ENCODE assay signal across 22 cellular contexts in the genomic region with DNA sequence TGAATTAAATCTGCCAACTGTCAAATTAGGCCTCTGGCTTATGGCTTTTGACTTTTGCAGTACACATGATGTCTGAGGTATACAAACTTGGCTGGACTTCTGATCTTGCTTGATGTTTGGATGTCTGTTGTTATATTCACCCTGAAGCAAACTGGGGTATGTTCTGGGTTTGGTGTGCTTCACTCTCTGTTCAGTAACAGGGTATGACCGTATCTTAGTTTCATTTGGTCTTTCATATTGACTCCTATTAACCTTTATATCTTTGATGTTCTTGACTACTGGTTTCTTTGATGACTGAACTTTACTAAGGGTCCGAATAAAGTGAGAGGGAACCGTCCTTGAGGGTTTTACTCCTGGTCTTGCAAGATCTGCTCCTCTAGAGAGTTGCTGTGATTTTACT. TPM values are rescaled to one million over a fixed set of nuclear protein-coding genes. Genes with fewer than 3 reads are reported as not detected.
DNase-seq lines count a peak whose midpoint lies in the region; ATAC-seq, FAIRE-seq and TF ChIP-seq lines count a peak whose summit lies in the region.
"Had no signal": no experiment of that assay in that cellular context is flagged by ENCODE, and none has a peak within 500 bp of the region (broad histone marks: within the 10 kb centered on the region; RNA-seq: fewer than 3 reads in every experiment).

No MANE protein-coding gene starts in this region.

- H3K27ac ChIP-seq in Panc1 (ENCODE audit: low read length) (no peak overlapping the region), keratinocyte (ENCODE audit: control insufficient read depth, insufficient read depth, low read length) (no peak overlapping the region), urinary bladder (ENCODE audit: low read depth) (peak overlapping the region; percentile 28), left ventricle myocardium inferior (replicated peaks) (no peak overlapping the region)
- H3K27ac ChIP-seq: 22Rv1, Peyer's patch had no signal

- CTCF ChIA-PET in Panc1 (lab: Charles Lee) = no interaction called here

- no peak for ATAC-seq in Panc1

- H3K9me1 ChIP-seq in keratinocyte (ENCODE audit: control insufficient read depth, extremely low read depth, insufficient read depth, low read length) = no peaks in the 10 kb centered on the region

- DNase-seq in T-helper 2 cell treated with Interferon-gamma antibody and Interleukin-4, amounts not matched to agents 5 μg/mL and 100 μg/mL, for 36 hours (ENCODE audit: low spot score) = no peak
- DNase-seq in T-helper 2 cell = no peak
- no peak for DNase-seq in Panc1 (ENCODE audit: low read depth, low spot score)
- no peak for DNase-seq in keratinocyte (ENCODE audit: low read depth, low spot score)
- DNase-seq in kidney tubule cell (ENCODE audit: low spot score) = no peak
- DNase-seq in left ventricle myocardium inferior = no peak
- DNase-seq in RCC 7860 (ENCODE audit: low spot score) = no peak
- DNase-seq: DND-41, MM.1S, NCI-H1092 treated with DMSO at 0.1 percent for 48 hours, NCI-H2081 treated with DMSO at 0.1 percent for 48 hours, NCI-H2227 treated with DMSO at 0.1 percent for 48 hours, NCI-H524, Peyer's patch, SHP77, SK-N-SH had no signal

- in situ Hi-C loops in Panc1 (cut with HindIII; ENCODE audit: low pct_unique_long_range_greater_than_20kb, low sequenced_read_pairs) = no loop called here

- no peak overlapping the region for H3K9ac ChIP-seq in keratinocyte (ENCODE audit: control insufficient read depth, extremely low read depth, insufficient read depth, low read length)
- H3K9ac ChIP-seq: SK-N-SH had no signal

- no peak for TF ChIP-seq CTCF in Panc1 (IDR thresholded peaks at IDR 0.05)
- TF ChIP-seq CTCF in keratinocyte (optimal IDR thresholded peaks at IDR 0.05 in 1 of 3, IDR thresholded peaks at IDR 0.05 in 1 of 3, conservative IDR thresholded peaks at IDR 0.05 in 1 of 3; ENCODE audit: extremely low read depth in 1 of 3, insufficient read depth in 2 of 3, low read length in 3 of 3) = no peak
- no peak for TF ChIP-seq CTCF in left ventricle myocardium inferior (IDR thresholded peaks at IDR 0.05; ENCODE audit: borderline replicate concordance)

- peaks cover 50% of the 10 kb centered on the region for H3K4me1 Mint-ChIP-seq in T-helper 2 cell treated with Interferon-gamma antibody and Interleukin-4, amounts not matched to agents 5 μg/mL and 100 μg/mL, for 36 hours (ENCODE audit: low read depth)

- peaks cover 70% of the 10 kb centered on the region for H3K36me3 Mint-ChIP-seq in T-helper 2 cell treated with Interferon-gamma antibody and Interleukin-4, amounts not matched to agents 5 μg/mL and 100 μg/mL, for 36 hours (ENCODE audit: low read depth)

- POLR2A ChIA-PET in Panc1 (lab: Charles Lee) = interaction anchor here (0.6 kb wide), 3 partner anchors 16 to 63 kb away, joined by 3 to 4 read pairs (median 4); no protein-coding TSS in a partner anchor

- intact Hi-C loops in Panc1 (cut with micrococcal nuclease; ENCODE audit: unreplicated experiment) = no loop called here
- intact Hi-C loops in left ventricle myocardium inferior (cut with micrococcal nuclease) = loop anchor here (10.0 kb wide), 1 partner anchor 129 kb away; no protein-coding TSS in a partner anchor

- no peaks in the 10 kb centered on the region for H3K9me3 ChIP-seq in Panc1 (ENCODE audit: control insufficient read depth, insufficient read depth, low read depth, low read length)
- no peaks in the 10 kb centered on the region for H3K9me3 ChIP-seq in keratinocyte (ENCODE audit: control insufficient read depth, low read depth, low read length)
- no peaks in the 10 kb centered on the region for H3K9me3 ChIP-seq in left ventricle myocardium inferior (replicated peaks)
- H3K9me3 ChIP-seq: Peyer's patch, SK-N-SH had no signal

- no peak overlapping the region for H3K4me3 Mint-ChIP-seq in T-helper 2 cell treated with Interferon-gamma antibody and Interleukin-4, amounts not matched to agents 5 μg/mL and 100 μg/mL, for 36 hours

- no peaks in the 10 kb centered on the region for H3K9me3 Mint-ChIP-seq in T-helper 2 cell treated with Interferon-gamma antibody and Interleukin-4, amounts not matched to agents 5 μg/mL and 100 μg/mL, for 36 hours

- peak overlapping the region; percentile 17 for H3K27ac Mint-ChIP-seq in T-helper 2 cell treated with Interferon-gamma antibody and Interleukin-4, amounts not matched to agents 5 μg/mL and 100 μg/mL, for 36 hours

- peaks cover 47% of the 10 kb centered on the region for H3K79me2 ChIP-seq in keratinocyte (ENCODE audit: control insufficient read depth, insufficient read depth, low read length)

- H3K27me3 ChIP-seq in Panc1 (ENCODE audit: control insufficient read depth, insufficient read depth, low read length) (no peaks in the 10 kb centered on the region), keratinocyte (ENCODE audit: control insufficient read depth, extremely low read depth, insufficient read depth, low read length) (no peaks in the 10 kb centered on the region), left ventricle myocardium inferior (ENCODE audit: low read depth) (peaks cover 5% of the 10 kb centered on the region)
- H3K27me3 ChIP-seq: Peyer's patch had no signal

- no peak overlapping the region for H2AFZ ChIP-seq in keratinocyte (ENCODE audit: control insufficient read depth, low read length)

- H3K36me3 ChIP-seq in Panc1 (ENCODE audit: control insufficient read depth, insufficient read depth, low read length) (peaks cover 52% of the 10 kb centered on the region), keratinocyte (ENCODE audit: control insufficient read depth in 2 of 2, extremely low read depth in 1 of 2, insufficient read depth in 2 of 2, low read length in 2 of 2) (peaks cover 0 to 50% of the 10 kb centered on the region in 2 experiments), urinary bladder (ENCODE audit: insufficient read depth) (no peaks in the 10 kb centered on the region), left ventricle myocardium inferior (no peaks in the 10 kb centered on the region)
- H3K36me3 ChIP-seq: Peyer's patch had no signal

- FAIRE-seq in keratinocyte (lab: Jason Lieb, UNC) (peak; percentile 61), RCC 7860 (lab: Jason Lieb, UNC) (no peak)
- FAIRE-seq: G401.6, GM18507, H1 had no signal

- no peaks in the 10 kb centered on the region for H3K27me3 Mint-ChIP-seq in T-helper 2 cell treated with Interferon-gamma antibody and Interleukin-4, amounts not matched to agents 5 μg/mL and 100 μg/mL, for 36 hours (ENCODE audit: low read depth)

- H3K4me1 ChIP-seq in Panc1 (ENCODE audit: control insufficient read depth, insufficient read depth, low read length) (no peaks in the 10 kb centered on the region; the same call in 1 of the 2 replicates), keratinocyte (ENCODE audit: control insufficient read depth, extremely low read depth, insufficient read depth, low read length) (no peaks in the 10 kb centered on the region), urinary bladder (ENCODE audit: insufficient read depth) (no peaks in the 10 kb centered on the region), left ventricle myocardium inferior (no peaks in the 10 kb centered on the region)
- H3K4me1 ChIP-seq: Peyer's patch had no signal

- BruUV-seq in Panc1 (replicated peaks; lab: Mats Ljungman, UMichigan) = TSS peak; percentile 46

- no peak overlapping the region for H3K4me2 ChIP-seq in keratinocyte (ENCODE audit: control insufficient read depth, extremely low read depth, insufficient read depth, low read depth, low read length)
- H3K4me2 ChIP-seq: SK-N-SH had no signal

- H4K20me1 ChIP-seq in keratinocyte (ENCODE audit: control insufficient read depth, extremely low read depth, insufficient read depth, low read length) = no peaks in the 10 kb centered on the region

- H3K4me3 ChIP-seq in Panc1 (ENCODE audit: low read depth in 2 of 2, low read length in 2 of 2) (no peak overlapping the region), keratinocyte (ENCODE audit: control insufficient read depth in 2 of 3, extremely low read depth in 1 of 3, insufficient read depth in 2 of 3, low read depth in 1 of 3, low read length in 3 of 3) (no peak overlapping the region), urinary bladder (ENCODE audit: low read depth, low read length) (no peak overlapping the region), left ventricle myocardium inferior (no peak overlapping the region)
- H3K4me3 ChIP-seq: Peyer's patch had no signal

- WGBS in urinary bladder = 92% methylated on average over 3 of the region's 3 CpGs

- dilution Hi-C loops in keratinocyte (cut with MboI; ENCODE audit: extremely low pct_ligation_motif_present, low sequenced_read_pairs) = no loop called here

RNA-seq across cellular contexts. Expression of gene CKAP2L, which starts 8.2 kb away (rescaled TPM):
- total RNA-seq in Panc1 (2021; ENCODE audit: unreplicated experiment) = 27.0 TPM
- polyA plus RNA-seq in Panc1 (2012; ENCODE audit: insufficient read length) = 3.9 TPM
- 1.2 to 10.9 TPM (median 9.3 TPM) in 3 replicates for polyA plus RNA-seq in keratinocyte
- polyA plus RNA-seq in keratinocyte (2011; ENCODE audit: low read depth) = 0.50 TPM
- 1.8 and 3.3 TPM in 2 replicates for polyA plus RNA-seq in keratinocyte (2011; cell fraction: cytosol; rRNA removed)
- 1.5 and 2.0 TPM in 2 replicates for polyA plus RNA-seq in keratinocyte (2011; cell fraction: nucleus; rRNA removed)
- polyA plus RNA-seq in keratinocyte (2012; ENCODE audit: low replicate concordance) = 0.45 and 9.6 TPM in 2 replicates
- polyA minus RNA-seq in keratinocyte = 0.89 to 7.2 TPM (median 1.6 TPM) in 3 replicates
- polyA minus RNA-seq in keratinocyte (2011; cell fraction: cytosol; rRNA and poly(A)+ RNA removed) = 1.2 TPM
- polyA minus RNA-seq in keratinocyte (2011; cell fraction: nucleus; rRNA and poly(A)+ RNA removed) = 0.84 and 2.2 TPM in 2 replicates
- 13.5 TPM for total RNA-seq in urinary bladder
- 0.24 TPM for polyA plus RNA-seq in urinary bladder
- 0.38 TPM for total RNA-seq in left ventricle myocardium inferior

RNA-seq across cellular contexts. Expression of gene IL1A, which starts 28.1 kb away (rescaled TPM):
- not detected for total RNA-seq in Panc1 (2021; ENCODE audit: unreplicated experiment)
- not detected for polyA plus RNA-seq in Panc1 (2012; ENCODE audit: insufficient read length)
- 146 to 269 TPM (median 240 TPM) in 3 replicates for polyA plus RNA-seq in keratinocyte
- polyA plus RNA-seq in keratinocyte (2011; ENCODE audit: low read depth) = 121 TPM
- 145 and 292 TPM in 2 replicates for polyA plus RNA-seq in keratinocyte (2011; cell fraction: cytosol; rRNA removed)
- 339 and 358 TPM in 2 replicates for polyA plus RNA-seq in keratinocyte (2011; cell fraction: nucleus; rRNA removed)
- 118 and 151 TPM in 2 replicates for polyA plus RNA-seq in keratinocyte (2012; ENCODE audit: low replicate concordance)
- polyA minus RNA-seq in keratinocyte = 35.3 to 143 TPM (median 103 TPM) in 3 replicates
- 90.0 TPM for polyA minus RNA-seq in keratinocyte (2011; cell fraction: cytosol; rRNA and poly(A)+ RNA removed)
- 106 and 198 TPM in 2 replicates for polyA minus RNA-seq in keratinocyte (2011; cell fraction: nucleus; rRNA and poly(A)+ RNA removed)
- total RNA-seq in urinary bladder = 1.9 TPM
- polyA plus RNA-seq in urinary bladder = 1.3 TPM
- not detected for total RNA-seq in left ventricle myocardium inferior
- total RNA-seq: Peyer's patch had no signal
- polyA plus RNA-seq: SK-N-SH had no signal

RNA-seq across cellular contexts. Expression of gene NT5DC4, which starts 35.4 kb away (rescaled TPM):
- total RNA-seq in Panc1 (2021; ENCODE audit: unreplicated experiment) (not detected), urinary bladder (not detected), left ventricle myocardium inferior (not detected)
- polyA plus RNA-seq in Panc1 (2012; ENCODE audit: insufficient read length) = not detected
- polyA plus RNA-seq in keratinocyte (0.03 to 1.00 TPM (median 0.07 TPM) in 3 replicates), urinary bladder (not detected)
- not detected for polyA plus RNA-seq in keratinocyte (2011; ENCODE audit: low read depth)
- 0.06 TPM in 1 of 2 replicates, not detected in the other for polyA plus RNA-seq in keratinocyte (2011; cell fraction: cytosol; rRNA removed)
- polyA plus RNA-seq in keratinocyte (2011; cell fraction: nucleus; rRNA removed) = 0.10 TPM in 1 of 2 replicates, not detected in the other
- polyA plus RNA-seq in keratinocyte (2012; ENCODE audit: low replicate concordance) = 0.13 TPM in 1 of 2 replicates, not detected in the other
- polyA minus RNA-seq in keratinocyte = not detected in 3 replicates
- polyA minus RNA-seq in keratinocyte (2011; cell fraction: cytosol; rRNA and poly(A)+ RNA removed) = not detected
- not detected in 2 replicates for polyA minus RNA-seq in keratinocyte (2011; cell fraction: nucleus; rRNA and poly(A)+ RNA removed)
- total RNA-seq: H1 had no signal
- polyA plus RNA-seq: BJ, H1, SK-N-SH had no signal

Comparison
In these comparisons a context has a peak if more than half of its experiments do, and no peak if none do; other contexts are left out.
1. RNA of gene CKAP2L, which starts 8.2 kb away (total RNA-seq): 27.0 TPM in Panc1 (single experiment) and 13.5 TPM in urinary bladder (single experiment); 0.38 TPM in left ventricle myocardium inferior (single experiment); every median in the first group is over 10 times any median in the second.